15 cellular contexts compared by ENCODE assay signal in genomic region chr7:155998328-155998691, GRCh38.
DNase-seq lines count a peak whose midpoint lies in the region; ATAC-seq, FAIRE-seq and TF ChIP-seq lines count a peak whose summit lies in the region.
"Had no signal": no experiment of that assay in that cellular context is flagged by ENCODE, and none has a peak within 500 bp of the region (broad histone marks: within the 10 kb centered on the region; RNA-seq: fewer than 3 reads in every experiment).

No MANE protein-coding gene starts in this region.

- CTCF ChIA-PET in activated CD8-positive, alpha-beta memory T cell treated with anti-CD3 and anti-CD28 coated beads, Interleukin-2, amount 10 ng/mL, durations not matched to agents 7 days and 5 days (lab: Charles Lee) = no interaction called here
- CTCF ChIA-PET in SK-N-SH (lab: Yijun Ruan, JAX) = interaction anchor here (1.0 kb wide), 1 partner anchor 8 kb away, joined by 3 read pairs; no protein-coding TSS in a partner anchor

- POLR2A ChIA-PET in SK-N-SH (lab: Yijun Ruan, JAX) = no interaction called here

- peak; percentile 46 for DNase-seq in right atrium auricular region (ENCODE audit: low spot score)
- DNase-seq in heart right ventricle = no peak
- DNase-seq in activated CD8-positive, alpha-beta memory T cell treated with anti-CD3 and anti-CD28 coated beads, Interleukin-2, amount 10 ng/mL, durations not matched to agents 7 days and 5 days = peak; percentile 39
- DNase-seq in kidney = peak; percentile 61
- peak; percentile 14 to 77 for DNase-seq in upper lobe of left lung
- DNase-seq in globus pallidus (ENCODE audit: low spot score) = no peak
- no peak for DNase-seq in SK-N-SH
- DNase-seq: activated gamma-delta T cell treated with Interleukin-2 at 50 U/mL for 16 hours, caudate nucleus, DMS 273 treated with DMSO at 0.1 percent for 48 hours, naive B cell, NCI-H2081, NCI-H748 treated with DMSO at 0.1 percent for 48 hours, SW 1271 had no signal

- TF ChIP-seq POLR2A in upper lobe of left lung (IDR thresholded peaks at IDR 0.05) = no peak

- H3F3A ChIP-seq in SK-N-SH (replicated peaks; ENCODE audit: insufficient read depth) = no peaks in the 10 kb centered on the region

- no peak overlapping the region for H3K9ac ChIP-seq in kidney (ENCODE audit: low read length in 2 of 2)
- H3K9ac ChIP-seq in SK-N-SH = no peak overlapping the region

- H3K36me3 ChIP-seq in right atrium auricular region = no peaks in the 10 kb centered on the region
- no peaks in the 10 kb centered on the region for H3K36me3 ChIP-seq in heart right ventricle
- no peaks in the 10 kb centered on the region for H3K36me3 ChIP-seq in kidney (ENCODE audit: control insufficient read depth in 1 of 2, insufficient read depth in 2 of 2, low read length in 2 of 2)
- H3K36me3 ChIP-seq in upper lobe of left lung = no peaks in the 10 kb centered on the region
- no peaks in the 10 kb centered on the region for H3K36me3 ChIP-seq in SK-N-SH (replicated peaks in 1 of 2; ENCODE audit: control insufficient read depth in 1 of 2, insufficient read depth in 2 of 2, low read length in 1 of 2)

- intact Hi-C loops in heart right ventricle (cut with DNase I) (no loop called here), kidney (cut with DNase I) (no loop called here)

- H3K9me2 ChIP-seq in SK-N-SH = no peaks in the 10 kb centered on the region

- no peak for TF ChIP-seq CTCF in right atrium auricular region (IDR thresholded peaks at IDR 0.05)
- TF ChIP-seq CTCF in heart right ventricle (IDR thresholded peaks at IDR 0.05) = no peak
- TF ChIP-seq CTCF in kidney (IDR thresholded peaks at IDR 0.05; ENCODE audit: borderline replicate concordance, extremely low read depth, insufficient read depth) = no peak
- no peak for TF ChIP-seq CTCF in upper lobe of left lung (IDR thresholded peaks at IDR 0.05)
- no peak for TF ChIP-seq CTCF in SK-N-SH (IDR thresholded peaks at IDR 0.05)

- TF ChIP-seq EP300 in upper lobe of left lung (IDR thresholded peaks at IDR 0.05) (no peak), SK-N-SH (IDR thresholded peaks at IDR 0.05; ENCODE audit: borderline replicate concordance in 1 of 2, low read depth in 1 of 2, low read length in 1 of 2) (no peak)

- no peaks in the 10 kb centered on the region for H4K20me1 ChIP-seq in SK-N-SH (ENCODE audit: insufficient read depth)

- H3K27ac Mint-ChIP-seq in activated CD8-positive, alpha-beta memory T cell treated with anti-CD3 and anti-CD28 coated beads, Interleukin-2, amount 10 ng/mL, durations not matched to agents 7 days and 5 days = no peak overlapping the region

- H3K27me3 ChIP-seq in right atrium auricular region (no peaks in the 10 kb centered on the region), heart right ventricle (peaks cover 0 to 25% (median 6%) of the 10 kb centered on the region in 7 donors), upper lobe of left lung (no peaks in the 10 kb centered on the region), SK-N-SH (ENCODE audit: insufficient read depth) (peaks cover 99% of the 10 kb centered on the region)

- H3K4me1 ChIP-seq in right atrium auricular region (no peaks in the 10 kb centered on the region), heart right ventricle (no peaks in the 10 kb centered on the region), kidney (ENCODE audit: control insufficient read depth in 1 of 2, insufficient read depth in 1 of 2, low read depth in 1 of 2, low read length in 2 of 2) (no peaks in the 10 kb centered on the region), upper lobe of left lung (no peaks in the 10 kb centered on the region), SK-N-SH (ENCODE audit: control insufficient read depth in 1 of 2, insufficient read depth in 2 of 2, low read depth in 1 of 2, low read length in 1 of 2) (no peaks in the 10 kb centered on the region)

- peaks cover 19% of the 10 kb centered on the region for H3K4me1 Mint-ChIP-seq in activated CD8-positive, alpha-beta memory T cell treated with anti-CD3 and anti-CD28 coated beads, Interleukin-2, amount 10 ng/mL, durations not matched to agents 7 days and 5 days

- no peak overlapping the region for H3K4me3 Mint-ChIP-seq in activated CD8-positive, alpha-beta memory T cell treated with anti-CD3 and anti-CD28 coated beads, Interleukin-2, amount 10 ng/mL, durations not matched to agents 7 days and 5 days

- H2AFZ ChIP-seq in SK-N-SH (ENCODE audit: low read depth) = no peak overlapping the region

- no peak for FAIRE-seq in kidney (lab: Jason Lieb, UNC)

- WGBS in heart right ventricle, 2 donors = 74 to 79% methylated on average over 23 of the region's 23 CpGs
- 85 to 86% methylated on average over 12 to 22 of the region's 23 CpGs for WGBS in upper lobe of left lung, 2 donors
- 11% methylated on average over 17 of the region's 23 CpGs for WGBS in SK-N-SH (ENCODE audit: low lambda C conversion rate)

- no peak for TF ChIP-seq RAD21 in SK-N-SH (IDR thresholded peaks at IDR 0.05; ENCODE audit: low read length)

- ATAC-seq in heart right ventricle (no peak), upper lobe of left lung (ENCODE audit: low FRiP score in 2 of 2) (no peak), HG03457 (IDR thresholded peaks at IDR 0.05; ENCODE audit: unreplicated experiment) (no peak)
- ATAC-seq in activated CD8-positive, alpha-beta memory T cell treated with anti-CD3 and anti-CD28 coated beads, Interleukin-2, amount 10 ng/mL, durations not matched to agents 7 days and 5 days = no peak

- H3K27me3 Mint-ChIP-seq in activated CD8-positive, alpha-beta memory T cell treated with anti-CD3 and anti-CD28 coated beads, Interleukin-2, amount 10 ng/mL, durations not matched to agents 7 days and 5 days = peaks cover 25% of the 10 kb centered on the region

- H3K36me3 Mint-ChIP-seq in activated CD8-positive, alpha-beta memory T cell treated with anti-CD3 and anti-CD28 coated beads, Interleukin-2, amount 10 ng/mL, durations not matched to agents 7 days and 5 days = no peaks in the 10 kb centered on the region
- H3K36me3 Mint-ChIP-seq: naive B cell had no signal

- H3K4me2 ChIP-seq in SK-N-SH = no peak overlapping the region

- H3K79me2 ChIP-seq in SK-N-SH (ENCODE audit: insufficient read depth) = no peaks in the 10 kb centered on the region

- no peaks in the 10 kb centered on the region for H3K9me3 Mint-ChIP-seq in activated CD8-positive, alpha-beta memory T cell treated with anti-CD3 and anti-CD28 coated beads, Interleukin-2, amount 10 ng/mL, durations not matched to agents 7 days and 5 days (ENCODE audit: low read depth)
- H3K9me3 Mint-ChIP-seq: naive B cell had no signal

- H3K9me3 ChIP-seq in right atrium auricular region = no peaks in the 10 kb centered on the region
- no peaks in the 10 kb centered on the region for H3K9me3 ChIP-seq in heart right ventricle
- H3K9me3 ChIP-seq in kidney (ENCODE audit: control insufficient read depth in 1 of 2, low read length in 2 of 2) = no peaks in the 10 kb centered on the region
- no peaks in the 10 kb centered on the region for H3K9me3 ChIP-seq in upper lobe of left lung
- no peaks in the 10 kb centered on the region for H3K9me3 ChIP-seq in SK-N-SH

- H3K4me3 ChIP-seq in right atrium auricular region (no peak overlapping the region), heart right ventricle (no peak overlapping the region), kidney (ENCODE audit: low read length in 2 of 2) (no peak overlapping the region), upper lobe of left lung (no peak overlapping the region), SK-N-SH (ENCODE audit: low read depth in 2 of 2, low read length in 1 of 2) (no peak overlapping the region)

- H3K27ac ChIP-seq in right atrium auricular region = no peak overlapping the region
- H3K27ac ChIP-seq in heart right ventricle = no peak overlapping the region
- H3K27ac ChIP-seq in kidney (ENCODE audit: low read depth in 2 of 2, low read length in 2 of 2) = no peak overlapping the region
- no peak overlapping the region for H3K27ac ChIP-seq in upper lobe of left lung
- H3K27ac ChIP-seq in SK-N-SH (ENCODE audit: low read depth in 2 of 2, low read length in 1 of 2) = no peak overlapping the region

TF ChIP-seq in SK-N-SH, 30 proteins besides CTCF, POLR2A, EP300 and RAD21 (continues in another document):
- no peak for TF ChIP-seq USF2 (IDR thresholded peaks at IDR 0.05; ENCODE audit: borderline replicate concordance, low read depth, low read length)
- no peak for TF ChIP-seq MAX (IDR thresholded peaks at IDR 0.05; ENCODE audit: low read depth)
- TF ChIP-seq FOSL2 (IDR thresholded peaks at IDR 0.05; ENCODE audit: borderline replicate concordance, low read depth) = no peak
- no peak for TF ChIP-seq JUND (IDR thresholded peaks at IDR 0.05)
- TF ChIP-seq PBX3 (IDR thresholded peaks at IDR 0.05) = no peak

Comparison
In these comparisons a context has a peak if more than half of its experiments do, and no peak if none do; other contexts are left out.
1. DNase-seq: peak in right atrium auricular region (single experiment), activated CD8-positive, alpha-beta memory T cell treated with anti-CD3 and anti-CD28 coated beads, Interleukin-2, amount 10 ng/mL, durations not matched to agents 7 days and 5 days (single experiment), kidney (single experiment) and upper lobe of left lung (2 of 2); none in heart right ventricle (0 of 2), globus pallidus (single experiment) and SK-N-SH (single experiment).